Comparison of ENCODE assay signal across 19 cellular contexts in the genomic region with DNA sequence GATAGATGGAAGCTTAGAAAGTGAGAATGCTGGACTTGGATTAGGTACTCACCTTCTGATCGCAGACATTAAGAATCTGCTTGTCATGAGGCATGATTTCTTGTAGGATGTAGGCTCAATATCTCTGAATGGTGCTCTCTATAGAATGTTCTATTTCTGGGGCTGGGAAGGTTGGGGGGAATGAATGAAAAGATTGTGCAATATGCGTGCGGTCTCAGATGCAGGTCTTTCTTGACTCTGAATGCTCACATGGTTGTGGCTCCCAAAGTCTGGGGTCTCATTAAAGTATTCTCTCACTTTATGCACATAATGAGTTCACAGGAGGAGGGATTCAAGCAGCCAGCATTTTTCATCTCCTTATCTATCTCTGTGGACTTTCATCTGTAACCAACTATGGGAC.
DNase-seq lines count a peak whose midpoint lies in the region; ATAC-seq, FAIRE-seq and TF ChIP-seq lines count a peak whose summit lies in the region.
"Had no signal": no experiment of that assay in that cellular context is flagged by ENCODE, and none has a peak within 500 bp of the region (broad histone marks: within the 10 kb centered on the region; RNA-seq: fewer than 3 reads in every experiment).

No MANE protein-coding gene starts in this region.

- TF ChIP-seq CTCF in GM23338 (conservative IDR thresholded peaks at IDR 0.05; ENCODE audit: low read depth in 2 of 2) (no peak), H1 (IDR thresholded peaks at IDR 0.05; ENCODE audit: control extremely low read depth in 1 of 3, insufficient read depth in 1 of 3, low read depth in 1 of 3, low read length in 3 of 3) (no peak), psoas muscle (IDR thresholded peaks at IDR 0.05) (no peak), GM10266 (IDR thresholded peaks at IDR 0.05; ENCODE audit: control insufficient read depth, insufficient read depth, low read depth, missing control alignments) (no peak)

- CTCF ChIA-PET in H1 (lab: Charles Lee; ENCODE audit: partially characterized antibody): no interaction called here

- H3K36me3 ChIP-seq in GM23338 (ENCODE audit: insufficient read depth) (no peaks in the 10 kb centered on the region), H1 (ENCODE audit: control insufficient read depth in 2 of 4, insufficient read depth in 4 of 4, low read length in 3 of 4) (no peaks in the 10 kb centered on the region; a peak in 1 of 8 replicates), psoas muscle (ENCODE audit: insufficient read depth in 1 of 2, low read depth in 1 of 2) (no peaks in the 10 kb centered on the region)
- H3K36me3 ChIP-seq: BLaER1 had no signal

- H3K4me3 Mint-ChIP-seq in GM23338: no peak overlapping the region
- H3K4me3 Mint-ChIP-seq: CD14-positive monocyte; CD4-positive, alpha-beta memory T cell had no signal

- H3K27ac ChIP-seq in GM23338 (ENCODE audit: low read depth) (no peak overlapping the region), H1 (ENCODE audit: low read depth, low read length) (no peak overlapping the region), psoas muscle (peak overlapping the region; percentile 82)
- H3K27ac ChIP-seq: BLaER1, GM23248 had no signal

- H3K4me1 Mint-ChIP-seq in GM23338: peaks cover 16% of the 10 kb centered on the region
- H3K4me1 Mint-ChIP-seq: CD14-positive monocyte; CD4-positive, alpha-beta memory T cell had no signal

- POLR2A ChIA-PET in H1 (lab: Charles Lee; ENCODE audit: partially characterized antibody): no interaction called here

- H3K23me2 ChIP-seq in H1 (ENCODE audit: low read depth, low read length): no peaks in the 10 kb centered on the region

- H3K23ac ChIP-seq in H1 (ENCODE audit: insufficient read length): no peak overlapping the region

- no peak overlapping the region for H2BK12ac ChIP-seq in H1 (ENCODE audit: low read depth, low read length)

- H3K9ac ChIP-seq in H1 (replicated peaks in 1 of 4; ENCODE audit: extremely low read depth in 1 of 4, low read depth in 3 of 4, low read length in 3 of 4): no peak overlapping the region
- H3K9ac ChIP-seq: BLaER1, GM23248 had no signal

- no peaks in the 10 kb centered on the region for H3K27me3 Mint-ChIP-seq in GM23338 (ENCODE audit: insufficient read depth, low read depth, poor library complexity)

- ATAC-seq in GM23338: no peak
- peak in 1 of 4 donors; percentile 1 for ATAC-seq in psoas muscle
- no peak for ATAC-seq in GM21381 (IDR thresholded peaks at IDR 0.05; ENCODE audit: unreplicated experiment)

- H4K8ac ChIP-seq in H1 (ENCODE audit: extremely low read depth, insufficient read depth, low read length): no peak overlapping the region

- 0 out of 2 replicates have a peak overlapping the region, but pooled peaks have one; percentile 63 for H2BK15ac ChIP-seq in H1 (ENCODE audit: low read length)

- 0 out of 2 replicates have a peak, but pooled peaks cover 3% of the 10 kb centered on the region for H3K9me2 ChIP-seq in GM23338 (ENCODE audit: insufficient read depth)

- no peak for TF ChIP-seq EP300 in H1 (IDR thresholded peaks at IDR 0.05; ENCODE audit: borderline replicate concordance in 1 of 2, low read depth in 2 of 2, low read length in 2 of 2)

- no peak overlapping the region for H3K14ac ChIP-seq in H1 (ENCODE audit: insufficient read length)

- no peak for FAIRE-seq in H1 (lab: Jason Lieb, UNC)
- FAIRE-seq: GM12878, GM19239 had no signal

- DNase-seq in NOMO-1 treated with DMSO at 0.1 percent for 48 hours (lab: John Stamatoyannopoulos, UW; ENCODE audit: unreplicated experiment): peak; percentile 1
- no peak for DNase-seq in NOMO-1 (lab: John Stamatoyannopoulos, UW; ENCODE audit: unreplicated experiment in 2 of 2)
- DNase-seq in GM23338 (ENCODE audit: low spot score): no peak
- DNase-seq in H1 (ENCODE audit: low read depth in 1 of 2, low spot score in 2 of 2): no peak
- DNase-seq in psoas muscle: no peak
- no peak for DNase-seq in GM10266 (ENCODE audit: extremely low spot score)
- DNase-seq in KG1 (lab: John Stamatoyannopoulos, UW): no peak
- DNase-seq: 8988T; CD4-positive, alpha-beta memory T cell; DMS153; DMS79; GF-D8; GM23248; H7 had no signal

- TF ChIP-seq POLR2A in H1 (IDR thresholded peaks at IDR 0.05; ENCODE audit: control extremely low read depth in 1 of 2, low read depth in 2 of 2, low read length in 2 of 2): no peak

- H3K4me2 ChIP-seq in GM23338 (peak overlapping the region; percentile 3; the same call in 1 of the 2 replicates), H1 (ENCODE audit: insufficient read depth in 1 of 2, low read depth in 2 of 2, low read length in 2 of 2) (peak overlapping the region in 1 of 2 experiments; percentile 37; a peak in 3 of 4 replicates)
- H3K4me2 ChIP-seq: BLaER1 had no signal

- H2BK5ac ChIP-seq in H1 (ENCODE audit: low read depth, low read length): no peak overlapping the region

- no peak for TF ChIP-seq RAD21 in H1 (IDR thresholded peaks at IDR 0.05 in 1 of 2, conservative IDR thresholded peaks at IDR 0.05 in 1 of 2; ENCODE audit: low read depth in 2 of 2, low read length in 2 of 2)

- H3K4me1 ChIP-seq in GM23338 (ENCODE audit: insufficient read depth) (peaks cover 8% of the 10 kb centered on the region), H1 (replicated peaks in 1 of 4; ENCODE audit: control insufficient read depth in 3 of 4, insufficient read depth in 4 of 4, low read length in 3 of 4) (peaks cover 0 to 14% (median 5%) of the 10 kb centered on the region in 4 experiments; a peak in 4 of 7 replicates), psoas muscle (peaks cover 18% of the 10 kb centered on the region)

- no peak overlapping the region for H4K91ac ChIP-seq in H1 (replicated peaks; ENCODE audit: insufficient read length, low read length)

- no peaks in the 10 kb centered on the region for H3K36me3 Mint-ChIP-seq in GM23338 (ENCODE audit: low read depth)
- H3K36me3 Mint-ChIP-seq: CD14-positive monocyte; CD4-positive, alpha-beta memory T cell had no signal

- H4K20me1 ChIP-seq in GM23338 (replicated peaks; ENCODE audit: insufficient read depth) (no peaks in the 10 kb centered on the region), H1 (replicated peaks in 1 of 2; ENCODE audit: control insufficient read depth in 1 of 2, insufficient read depth in 2 of 2, low read length in 2 of 2) (no peaks in the 10 kb centered on the region)
- H4K20me1 ChIP-seq: BLaER1 had no signal

- H3K27me3 ChIP-seq in GM23338 (ENCODE audit: insufficient read depth) (no peaks in the 10 kb centered on the region), H1 (replicated peaks in 1 of 4; ENCODE audit: control insufficient read depth in 3 of 4, extremely low read depth in 1 of 4, insufficient read depth in 3 of 4, low read length in 3 of 4) (no peaks in the 10 kb centered on the region), psoas muscle (ENCODE audit: insufficient read depth in 3 of 3, low read length in 2 of 3) (no peaks in the 10 kb centered on the region)
- H3K27me3 ChIP-seq: BLaER1 had no signal

- no peaks in the 10 kb centered on the region for H3K79me2 ChIP-seq in GM23338 (replicated peaks; ENCODE audit: insufficient read depth)
- no peaks in the 10 kb centered on the region for H3K79me2 ChIP-seq in H1 (ENCODE audit: control insufficient read depth in 1 of 2, insufficient read depth in 2 of 2, low read length in 2 of 2)

- 88% methylated on average over 3 of the region's 3 CpGs; no CpG with 5 or more reads in 1 of the 2 experiments for WGBS in H1 (ENCODE audit: extremely low coverage in 1 of 2, insufficient coverage in 1 of 2, insufficient read length in 1 of 2, insufficient replicate concordance in 2 of 2, low coverage in 1 of 2, low lambda C conversion rate in 2 of 2, missing lambda C conversion rate in 1 of 2), 2 experiments
- 65 to 89% (median 74%) methylated on average over 3 of the region's 3 CpGs for WGBS in psoas muscle, 3 donors

- no peak overlapping the region for H3K56ac ChIP-seq in H1 (replicated peaks; ENCODE audit: insufficient read length, low read depth, low read length)

- no peak overlapping the region for H3K4ac ChIP-seq in H1 (replicated peaks; ENCODE audit: insufficient read length, low read depth, low read length)

- H3K27ac Mint-ChIP-seq in GM23338: no peak overlapping the region
- H3K27ac Mint-ChIP-seq: CD14-positive monocyte; CD4-positive, alpha-beta memory T cell had no signal

- H3K9me3 ChIP-seq in H1 (ENCODE audit: insufficient read depth in 2 of 2, low read depth in 1 of 2, low read length in 1 of 2): no peaks in the 10 kb centered on the region
- no peaks in the 10 kb centered on the region for H3K9me3 ChIP-seq in psoas muscle
- H3K9me3 ChIP-seq: BLaER1 had no signal

- no peak overlapping the region for H2AFZ ChIP-seq in GM23338
- no peak overlapping the region for H2AFZ ChIP-seq in H1 (ENCODE audit: low read length)
- H2AFZ ChIP-seq: GM23248 had no signal

- no peak overlapping the region for H3K18ac ChIP-seq in H1 (ENCODE audit: extremely low read depth, low read length)

- no peaks in the 10 kb centered on the region for H3F3A ChIP-seq in GM23338 (replicated peaks; ENCODE audit: low read depth)

- intact Hi-C loops in psoas muscle (cut with DNase I): loop anchor here in 1 of 2 donors (5.0 kb wide), 1 partner anchor 94 kb away; no protein-coding TSS in a partner anchor

- no peak overlapping the region for H4K5ac ChIP-seq in H1 (ENCODE audit: insufficient read length, low read depth, low read length)

- no peak overlapping the region for H2BK120ac ChIP-seq in H1 (replicated peaks; ENCODE audit: low read depth, low read length)

- H2BK20ac ChIP-seq in H1 (ENCODE audit: low read length): no peak overlapping the region

- no peak overlapping the region for H2AK5ac ChIP-seq in H1 (ENCODE audit: low read depth, low read length)

- H3K4me3 ChIP-seq in GM23338 (no peak overlapping the region), H1 (ENCODE audit: extremely low read depth in 1 of 4, insufficient read depth in 2 of 4, low read depth in 3 of 4, low read length in 4 of 4) (no peak overlapping the region), psoas muscle (no peak overlapping the region)
- H3K4me3 ChIP-seq: BLaER1, GM12878, GM23248 had no signal

- no peaks in the 10 kb centered on the region for H3K79me1 ChIP-seq in H1 (ENCODE audit: low read depth, low read length)

- H3K9me3 Mint-ChIP-seq in GM23338: peaks cover 5% of the 10 kb centered on the region; the same call in 1 of the 3 replicates
- H3K9me3 Mint-ChIP-seq: CD4-positive, alpha-beta memory T cell had no signal

TF ChIP-seq in H1, 55 proteins besides CTCF, POLR2A, EP300 and RAD21 (continues in another document):
- TF ChIP-seq NANOG (IDR thresholded peaks at IDR 0.05; ENCODE audit: insufficient read depth, low read depth, low read length, poor library complexity, severe bottlenecking) (no peak), CEBPB (IDR thresholded peaks at IDR 0.05; ENCODE audit: low read depth, low read length) (peak; percentile 67; the same call in 1 of the 2 replicates), USF2 (IDR thresholded peaks at IDR 0.05; ENCODE audit: low read length) (no peak), EZH2 (IDR thresholded peaks at IDR 0.05; ENCODE audit: low read depth, low read length, severe bottlenecking) (no peak)
